In the genomic region with DNA sequence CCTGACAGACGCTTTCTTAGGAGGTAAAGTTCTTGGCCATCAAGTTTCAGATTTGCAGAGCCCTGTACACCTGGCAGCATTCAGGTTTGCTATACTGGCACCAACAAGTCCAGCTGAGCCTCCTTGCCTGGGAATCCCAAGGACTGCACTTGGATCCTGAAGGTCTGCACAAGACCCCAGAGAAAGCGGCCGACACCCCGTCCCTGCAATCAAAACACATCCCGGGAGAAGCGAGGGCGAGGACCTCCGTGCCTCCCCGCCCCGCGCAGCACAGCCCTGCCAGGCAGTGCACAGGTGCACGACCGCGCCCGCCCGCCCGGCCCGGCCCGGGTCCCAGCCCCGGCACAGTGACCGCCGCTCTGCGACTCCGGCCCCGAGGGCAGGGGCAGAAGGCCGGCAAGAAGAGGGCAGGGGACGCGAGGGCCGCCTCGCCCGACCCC, we compare ENCODE assay signal across 8 cellular contexts. TPM values are rescaled to one million over a fixed set of nuclear protein-coding genes. Genes with fewer than 3 reads are reported as not detected.
DNase-seq lines count a peak whose midpoint lies in the region; ATAC-seq and TF ChIP-seq lines count a peak whose summit lies in the region.

No MANE protein-coding gene starts in this region.

- TF ChIP-seq CTCF in thoracic aorta (IDR thresholded peaks at IDR 0.05) = no peak

- H3K27ac ChIP-seq in layer of hippocampus (ENCODE audit: low read depth, low read length) (peak overlapping the region; percentile 84), thoracic aorta (peak overlapping the region; percentile 79 to 92)

- no peak for ATAC-seq in thoracic aorta (ENCODE audit: insufficient number of reproducible peaks, low FRiP score, low read depth)

- no peaks in the 10 kb centered on the region for H3K36me3 ChIP-seq in thoracic aorta

- DNase-seq in stimulated activated CD4-positive, alpha-beta T cell treated with anti-CD3 and anti-CD28 coated beads, Interleukin-4, amount 100 ng/mL, for 1 hour = peak; percentile 11
- DNase-seq in stimulated activated CD4-positive, alpha-beta T cell treated with anti-CD3 and anti-CD28 coated beads, Interleukin-12 subunit alpha, Interleukin-12 subunit beta, amount 100 ng/mL, for 4 hours = no peak
- DNase-seq in HT-29 (ENCODE audit: low spot score) = peak; percentile 22
- peak; percentile 28 for DNase-seq in astrocyte of the hippocampus (ENCODE audit: low read depth, low spot score)
- DNase-seq in thoracic aorta (ENCODE audit: low spot score) = no peak
- DNase-seq in GM03348 (ENCODE audit: low spot score) = no peak
- no peak for DNase-seq in effector CD8-positive, alpha-beta T cell (lab: John Stamatoyannopoulos, UW)

- H3K27me3 ChIP-seq in layer of hippocampus (ENCODE audit: control insufficient read depth, insufficient read depth, low read length) = no peaks in the 10 kb centered on the region
- no peaks in the 10 kb centered on the region for H3K27me3 ChIP-seq in thoracic aorta (replicated peaks; ENCODE audit: insufficient read depth)

- H3K4me3 ChIP-seq in thoracic aorta = peak overlapping the region; percentile 95

- H3K4me1 ChIP-seq in thoracic aorta (ENCODE audit: control insufficient read depth in 1 of 2, low read depth in 2 of 2) = peaks cover 18 to 48% of the 10 kb centered on the region in 2 donors

- H3K9me3 ChIP-seq in thoracic aorta = no peaks in the 10 kb centered on the region

RNA-seq across cellular contexts. Expression of a gene that starts 0.6 kb away (rescaled TPM):
- 23.6 and 26.1 TPM in 2 replicates for total RNA-seq in HT-29 (2014; rRNA removed; shearing (Covaris generic))
- total RNA-seq in thoracic aorta = 100 to 1,000 TPM in 1 of 2 donors, 10 to 100 TPM in 1; 71.8 to 129 TPM

RNA-seq across cellular contexts. Expression of a gene that starts 43.3 kb away (rescaled TPM):
- total RNA-seq in HT-29 (2014; rRNA removed; shearing (Covaris generic)) = not detected in 2 replicates
- under 1 TPM in 1 of 2 donors, not detected in 1; 0.41 TPM for total RNA-seq in thoracic aorta

Comparison
In these comparisons a context has a peak if more than half of its experiments do, and no peak if none do; other contexts are left out.
1. DNase-seq: peak in stimulated activated CD4-positive, alpha-beta T cell treated with anti-CD3 and anti-CD28 coated beads, Interleukin-4, amount 100 ng/mL, for 1 hour (single experiment), HT-29 (single experiment) and astrocyte of the hippocampus (single experiment); none in stimulated activated CD4-positive, alpha-beta T cell treated with anti-CD3 and anti-CD28 coated beads, Interleukin-12 subunit alpha, Interleukin-12 subunit beta, amount 100 ng/mL, for 4 hours (single experiment), thoracic aorta (single experiment), GM03348 (single experiment) and effector CD8-positive, alpha-beta T cell (single experiment).